ENCODE assay signal across 2 cellular contexts in the genomic region with DNA sequence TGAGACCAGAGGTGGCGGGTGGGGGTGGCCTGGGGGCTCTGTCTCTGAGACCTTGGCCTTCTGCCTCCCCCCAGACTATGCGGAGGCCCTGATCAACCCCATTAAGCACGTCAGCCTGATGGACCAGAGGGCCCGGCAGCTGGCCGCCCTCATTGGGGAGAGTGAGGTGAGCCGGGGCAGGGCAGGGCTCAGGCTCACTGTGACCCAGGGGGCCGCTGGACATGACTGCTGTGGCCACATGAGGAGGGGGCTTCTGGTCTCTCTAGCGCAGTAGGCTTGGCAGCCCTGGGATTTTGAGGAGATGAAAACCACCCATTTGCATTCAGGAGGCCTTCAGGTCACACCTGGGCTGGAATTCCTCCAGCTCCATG.
A peak's percentile ranks its signal among the peaks of the same experiment; 100 is the strongest.
TF ChIP-seq lines count a peak whose summit lies in the region.

No MANE protein-coding gene starts in this region.

TF ChIP-seq in SK-N-SH, 30 proteins besides CTCF, POLR2A, EP300 and RAD21:
- TF ChIP-seq, protein P1, sequence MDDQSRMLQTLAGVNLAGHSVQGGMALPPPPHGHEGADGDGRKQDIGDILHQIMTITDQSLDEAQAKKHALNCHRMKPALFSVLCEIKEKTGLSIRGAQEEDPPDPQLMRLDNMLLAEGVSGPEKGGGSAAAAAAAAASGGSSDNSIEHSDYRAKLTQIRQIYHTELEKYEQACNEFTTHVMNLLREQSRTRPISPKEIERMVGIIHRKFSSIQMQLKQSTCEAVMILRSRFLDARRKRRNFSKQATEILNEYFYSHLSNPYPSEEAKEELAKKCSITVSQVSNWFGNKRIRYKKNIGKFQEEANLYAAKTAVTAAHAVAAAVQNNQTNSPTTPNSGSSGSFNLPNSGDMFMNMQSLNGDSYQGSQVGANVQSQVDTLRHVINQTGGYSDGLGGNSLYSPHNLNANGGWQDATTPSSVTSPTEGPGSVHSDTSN (IDR thresholded peaks at IDR 0.05): no peak
- TF ChIP-seq POLR2AphosphoS5 (IDR thresholded peaks at IDR 0.05; ENCODE audit: low read depth, low read length) (no peak), FOXJ3 (CRISPR knock-in tag; IDR thresholded peaks at IDR 0.05) (0 out of 2 replicates have a peak, but pooled peaks have one; percentile 26), FOSL2 (IDR thresholded peaks at IDR 0.05; ENCODE audit: borderline replicate concordance, low read depth) (no peak), TEAD4 (IDR thresholded peaks at IDR 0.05; ENCODE audit: borderline replicate concordance, insufficient read depth) (no peak), TCF12 (IDR thresholded peaks at IDR 0.05) (no peak), RXRA (IDR thresholded peaks at IDR 0.05; ENCODE audit: borderline replicate concordance, low read depth) (no peak)

TF ChIP-seq in SK-N-SH treated with all-trans-retinoic acid at 6 μM for 48 hours, 23 proteins besides CTCF, POLR2A, EP300 and RAD21 (continued from another document):
- TF ChIP-seq, protein P2, sequence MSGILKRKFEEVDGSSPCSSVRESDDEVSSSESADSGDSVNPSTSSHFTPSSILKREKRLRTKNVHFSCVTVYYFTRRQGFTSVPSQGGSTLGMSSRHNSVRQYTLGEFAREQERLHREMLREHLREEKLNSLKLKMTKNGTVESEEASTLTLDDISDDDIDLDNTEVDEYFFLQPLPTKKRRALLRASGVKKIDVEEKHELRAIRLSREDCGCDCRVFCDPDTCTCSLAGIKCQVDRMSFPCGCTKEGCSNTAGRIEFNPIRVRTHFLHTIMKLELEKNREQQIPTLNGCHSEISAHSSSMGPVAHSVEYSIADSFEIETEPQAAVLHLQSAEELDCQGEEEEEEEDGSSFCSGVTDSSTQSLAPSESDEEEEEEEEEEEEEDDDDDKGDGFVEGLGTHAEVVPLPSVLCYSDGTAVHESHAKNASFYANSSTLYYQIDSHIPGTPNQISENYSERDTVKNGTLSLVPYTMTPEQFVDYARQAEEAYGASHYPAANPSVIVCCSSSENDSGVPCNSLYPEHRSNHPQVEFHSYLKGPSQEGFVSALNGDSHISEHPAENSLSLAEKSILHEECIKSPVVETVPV (CRISPR knock-in tag; IDR thresholded peaks at IDR 0.05): no peak
- TF ChIP-seq ISL1 (CRISPR knock-in tag; IDR thresholded peaks at IDR 0.05) (no peak), SNAI2 (CRISPR knock-in tag; IDR thresholded peaks at IDR 0.05) (no peak), OSR1 (CRISPR knock-in tag; IDR thresholded peaks at IDR 0.05) (no peak)
- TF ChIP-seq, protein P3, sequence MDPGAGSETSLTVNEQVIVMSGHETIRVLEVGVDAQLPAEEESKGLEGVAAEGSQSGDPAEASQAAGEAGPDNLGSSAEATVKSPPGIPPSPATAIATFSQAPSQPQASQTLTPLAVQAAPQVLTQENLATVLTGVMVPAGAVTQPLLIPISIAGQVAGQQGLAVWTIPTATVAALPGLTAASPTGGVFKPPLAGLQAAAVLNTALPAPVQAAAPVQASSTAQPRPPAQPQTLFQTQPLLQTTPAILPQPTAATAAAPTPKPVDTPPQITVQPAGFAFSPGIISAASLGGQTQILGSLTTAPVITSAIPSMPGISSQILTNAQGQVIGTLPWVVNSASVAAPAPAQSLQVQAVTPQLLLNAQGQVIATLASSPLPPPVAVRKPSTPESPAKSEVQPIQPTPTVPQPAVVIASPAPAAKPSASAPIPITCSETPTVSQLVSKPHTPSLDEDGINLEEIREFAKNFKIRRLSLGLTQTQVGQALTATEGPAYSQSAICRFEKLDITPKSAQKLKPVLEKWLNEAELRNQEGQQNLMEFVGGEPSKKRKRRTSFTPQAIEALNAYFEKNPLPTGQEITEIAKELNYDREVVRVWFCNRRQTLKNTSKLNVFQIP (CRISPR knock-in tag; IDR thresholded peaks at IDR 0.05; ENCODE audit: borderline replicate concordance, low read depth): no peak
- TF ChIP-seq, protein P4, sequence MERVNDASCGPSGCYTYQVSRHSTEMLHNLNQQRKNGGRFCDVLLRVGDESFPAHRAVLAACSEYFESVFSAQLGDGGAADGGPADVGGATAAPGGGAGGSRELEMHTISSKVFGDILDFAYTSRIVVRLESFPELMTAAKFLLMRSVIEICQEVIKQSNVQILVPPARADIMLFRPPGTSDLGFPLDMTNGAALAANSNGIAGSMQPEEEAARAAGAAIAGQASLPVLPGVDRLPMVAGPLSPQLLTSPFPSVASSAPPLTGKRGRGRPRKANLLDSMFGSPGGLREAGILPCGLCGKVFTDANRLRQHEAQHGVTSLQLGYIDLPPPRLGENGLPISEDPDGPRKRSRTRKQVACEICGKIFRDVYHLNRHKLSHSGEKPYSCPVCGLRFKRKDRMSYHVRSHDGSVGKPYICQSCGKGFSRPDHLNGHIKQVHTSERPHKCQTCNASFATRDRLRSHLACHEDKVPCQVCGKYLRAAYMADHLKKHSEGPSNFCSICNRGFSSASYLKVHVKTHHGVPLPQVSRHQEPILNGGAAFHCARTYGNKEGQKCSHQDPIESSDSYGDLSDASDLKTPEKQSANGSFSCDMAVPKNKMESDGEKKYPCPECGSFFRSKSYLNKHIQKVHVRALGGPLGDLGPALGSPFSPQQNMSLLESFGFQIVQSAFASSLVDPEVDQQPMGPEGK (CRISPR knock-in tag; IDR thresholded peaks at IDR 0.05; ENCODE audit: borderline replicate concordance): no peak
